Comparison of ENCODE assay signal across 27 cellular contexts in the genomic region with DNA sequence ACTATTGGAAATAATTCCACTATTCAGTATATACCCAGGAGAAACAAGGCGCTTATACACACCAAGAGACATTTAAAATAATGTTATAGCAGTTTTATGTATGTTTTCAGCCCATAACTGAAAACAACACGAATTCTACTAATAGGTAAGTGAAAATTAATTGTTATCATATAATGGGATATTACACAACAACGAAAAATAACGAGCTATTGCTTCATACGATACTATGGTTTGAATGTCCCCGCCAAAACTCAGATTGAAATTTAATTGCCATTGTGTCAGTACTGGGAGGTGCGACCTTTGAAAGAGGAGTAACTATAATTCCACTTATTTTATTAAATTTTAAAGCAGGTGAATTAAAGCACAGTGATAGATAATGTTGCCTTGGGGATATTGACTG. TPM values are rescaled to one million over a fixed set of nuclear protein-coding genes. Genes with fewer than 3 reads are reported as not detected.
DNase-seq lines count a peak whose midpoint lies in the region; ATAC-seq, FAIRE-seq and TF ChIP-seq lines count a peak whose summit lies in the region.
"Had no signal": no experiment of that assay in that cellular context is flagged by ENCODE, and none has a peak within 500 bp of the region (broad histone marks: within the 10 kb centered on the region; RNA-seq: fewer than 3 reads in every experiment).

No MANE protein-coding gene starts in this region.

- H3K27ac ChIP-seq in IMR-90 (ENCODE audit: insufficient read depth, low read length) = no peak overlapping the region
- H3K27ac ChIP-seq in K562 (ENCODE audit: extremely low read depth, low read depth, low read length) = no peak overlapping the region
- peak overlapping the region; percentile 71 for H3K27ac ChIP-seq in smooth muscle cell (ENCODE audit: low read depth)
- H3K27ac ChIP-seq in foreskin keratinocyte = no peak overlapping the region
- H3K27ac ChIP-seq: BLaER1 had no signal

- H3K4me1 ChIP-seq in IMR-90 (ENCODE audit: control insufficient read depth, insufficient read depth, low read length) = peaks cover 5% of the 10 kb centered on the region; the same call in 1 of the 2 replicates
- peaks cover 14 to 27% of the 10 kb centered on the region in 2 experiments for H3K4me1 ChIP-seq in K562 (replicated peaks in 1 of 2; ENCODE audit: control insufficient read depth in 2 of 2, insufficient read depth in 2 of 2, low read length in 2 of 2)
- peaks cover 17% of the 10 kb centered on the region for H3K4me1 ChIP-seq in smooth muscle cell (ENCODE audit: low read depth)
- H3K4me1 ChIP-seq in foreskin keratinocyte = no peaks in the 10 kb centered on the region
- H3K4me1 ChIP-seq: BE2C had no signal

- POLR2A ChIA-PET in IMR-90 (lab: Charles Lee; ENCODE audit: unreplicated experiment) (no interaction called here), K562 (lab: Yijun Ruan, JAX) (interaction anchor here (0.6 to 2.1 kb wide), 2 partner anchors 10 to 16 kb away, joined by 3 to 10 read pairs; no protein-coding TSS in a partner anchor)

- TF ChIP-seq CTCF in IMR-90 (conservative IDR thresholded peaks at IDR 0.05; ENCODE audit: low read depth, low read length) = no peak
- no peak for TF ChIP-seq CTCF in K562 (IDR thresholded peaks at IDR 0.05 in 2 of 3, conservative IDR thresholded peaks at IDR 0.05 in 1 of 3; ENCODE audit: insufficient read depth in 2 of 3, low read depth in 1 of 3, low read length in 3 of 3)
- TF ChIP-seq CTCF in nephron (IDR thresholded peaks at IDR 0.05; ENCODE audit: unreplicated experiment in 3 of 3) = no peak
- TF ChIP-seq CTCF in smooth muscle cell (IDR thresholded peaks at IDR 0.05; ENCODE audit: borderline replicate concordance, insufficient read depth, poor library complexity, severe bottlenecking) = no peak
- TF ChIP-seq CTCF in foreskin keratinocyte (conservative IDR thresholded peaks at IDR 0.05) = no peak

- H3K4me3 ChIP-seq in IMR-90 (ENCODE audit: insufficient read depth, low read depth, low read length) = no peak overlapping the region
- H3K4me3 ChIP-seq in K562 = no peak overlapping the region
- H3K4me3 ChIP-seq in smooth muscle cell = no peak overlapping the region
- H3K4me3 ChIP-seq: BLaER1, GM12878 had no signal

- dilution Hi-C loops in IMR-90 (cut with HindIII; ENCODE audit: low sequenced_read_pairs, unreplicated experiment) = no loop called here

- no peak overlapping the region for H2BK15ac ChIP-seq in IMR-90 (ENCODE audit: low read depth, low read length)

- H4K8ac ChIP-seq in IMR-90 (ENCODE audit: low read depth in 2 of 2, low read length in 2 of 2) = no peak overlapping the region

- H3K9me1 ChIP-seq in IMR-90 (ENCODE audit: insufficient read depth, low read length) (no peaks in the 10 kb centered on the region; the same call in 1 of the 2 replicates), K562 (ENCODE audit: control insufficient read depth, insufficient read depth, low read length) (peaks cover under 1% of the 10 kb centered on the region)

- TF ChIP-seq RAD21 in IMR-90 (IDR thresholded peaks at IDR 0.05; ENCODE audit: low read length) = no peak
- no peak for TF ChIP-seq RAD21 in K562 (CRISPR knock-in tag; conservative IDR thresholded peaks at IDR 0.05 in 1 of 2, IDR thresholded peaks at IDR 0.05 in 1 of 2)

- no CpG with 5 or more reads among the region's 7 CpGs for WGBS in IMR-90 (ENCODE audit: extremely low coverage in 2 of 2, insufficient read length in 1 of 2), 2 experiments
- 39% methylated on average over 7 of the region's 7 CpGs for WGBS in K562 (ENCODE audit: insufficient coverage, low coverage, missing lambda C conversion rate)
- WGBS in smooth muscle cell (ENCODE audit: low lambda C conversion rate) = 95% methylated on average over 7 of the region's 7 CpGs

- H2AK5ac ChIP-seq in IMR-90 (ENCODE audit: low read depth, low read length) = no peak overlapping the region

- no peak overlapping the region for H3K4me3 Mint-ChIP-seq in nephron
- H3K4me3 Mint-ChIP-seq: CD14-positive monocyte; CD4-positive, alpha-beta memory T cell had no signal

- H4K91ac ChIP-seq in IMR-90 (ENCODE audit: insufficient read depth, low read depth, low read length) = no peak overlapping the region

- H3K36me3 Mint-ChIP-seq in nephron (ENCODE audit: low read depth) = no peaks in the 10 kb centered on the region
- H3K36me3 Mint-ChIP-seq: CD4-positive, CD25-positive, alpha-beta regulatory T cell had no signal

- peaks cover 14% of the 10 kb centered on the region for H3K79me2 ChIP-seq in K562 (ENCODE audit: control insufficient read depth, insufficient read depth, low read length)
- peaks cover 8% of the 10 kb centered on the region for H3K79me2 ChIP-seq in smooth muscle cell (ENCODE audit: low read depth)

- peak overlapping the region; percentile 81 to 86 (median 82) for H3K27ac Mint-ChIP-seq in nephron
- H3K27ac Mint-ChIP-seq: CD4-positive, CD25-positive, alpha-beta regulatory T cell had no signal

- no peak overlapping the region for H3K18ac ChIP-seq in IMR-90 (ENCODE audit: low read depth, low read length)

- no peak for TF ChIP-seq POLR2A in IMR-90 (IDR thresholded peaks at IDR 0.05; ENCODE audit: low read depth, low read length)
- no peak for TF ChIP-seq POLR2A in K562 (conservative IDR thresholded peaks at IDR 0.05)

- BruUV-seq in IMR-90 (replicated peaks; lab: Mats Ljungman, UMichigan) = no TSS peak
- BruUV-seq in K562 (replicated peaks; lab: Mats Ljungman, UMichigan) = no TSS peak

- intact Hi-C loops in IMR-90 (cut with micrococcal nuclease) (no loop called here), K562 (cut with micrococcal nuclease) (no loop called here)

- CTCF ChIA-PET in IMR-90 (lab: Yijun Ruan, JAX) = no interaction called here
- CTCF ChIA-PET in K562 (lab: Yijun Ruan, JAX; ENCODE audit: low intra/inter-chr PET ratio) = no interaction called here

- ATAC-seq in IMR-90 (ENCODE audit: low read depth) (no peak), K562 (no peak), foreskin keratinocyte (no peak)
- ATAC-seq: GM12878 had no signal

- H2AK9ac ChIP-seq in IMR-90 (replicated peaks; ENCODE audit: low read depth, low read length, poor library complexity) = no peak overlapping the region

- H4K20me1 ChIP-seq in IMR-90 (ENCODE audit: insufficient read depth, low read length) = peaks cover 4% of the 10 kb centered on the region
- H4K20me1 ChIP-seq in K562 (replicated peaks; ENCODE audit: control insufficient read depth, insufficient read depth, low read length) = peaks cover 3% of the 10 kb centered on the region; the same call in 1 of the 2 replicates
- peaks cover 9% of the 10 kb centered on the region for H4K20me1 ChIP-seq in smooth muscle cell (ENCODE audit: low read depth)

- no peak overlapping the region for H3K4ac ChIP-seq in IMR-90 (ENCODE audit: low read depth, low read length)

- H2BK5ac ChIP-seq in IMR-90 (ENCODE audit: low read depth, low read length, poor library complexity, severe bottlenecking) = no peak overlapping the region

- DNase-seq in IMR-90 (no peak), K562 (ENCODE audit: extremely low read depth in 1 of 4, low spot score in 3 of 4) (no peak), smooth muscle cell (lab: John Stamatoyannopoulos, UW; ENCODE audit: unreplicated experiment) (no peak), foreskin keratinocyte (no peak), DMS53 (lab: John Stamatoyannopoulos, UW) (no peak), mucosa of gallbladder (ENCODE audit: low spot score) (no peak)
- no peak for DNase-seq in NK-92 treated with Interleukin-12 subunit alpha and Interleukin-12 subunit beta, amount 100 ng/mL, for 24 hours (lab: John Stamatoyannopoulos, UW)
- DNase-seq: ACHN; BE2C; C1 segment of cervical spinal cord; CD4-positive, alpha-beta memory T cell; CD4-positive, CD25-positive, alpha-beta regulatory T cell; CD8-positive, alpha-beta memory T cell; COR-L47; DMS 273 treated with DMSO at 0.1 percent for 48 hours; DMS153; DMS79 treated with DMSO at 0.1 percent for 48 hours had no signal

- no peaks in the 10 kb centered on the region for H3K36me3 ChIP-seq in IMR-90 (ENCODE audit: control insufficient read depth, insufficient read depth, low read length)
- H3K36me3 ChIP-seq in K562 (ENCODE audit: control insufficient read depth, insufficient read depth, low read length) = no peaks in the 10 kb centered on the region
- no peaks in the 10 kb centered on the region for H3K36me3 ChIP-seq in smooth muscle cell (ENCODE audit: low read depth)
- H3K36me3 ChIP-seq: BE2C, BLaER1 had no signal

- H3K27me3 Mint-ChIP-seq in nephron (ENCODE audit: low read depth) = no peaks in the 10 kb centered on the region
- H3K27me3 Mint-ChIP-seq: CD4-positive, alpha-beta memory T cell had no signal

- FAIRE-seq in K562 (lab: Jason Lieb, UNC) = no peak
- FAIRE-seq: A204.1, G401.6, GM12892, GM18507 had no signal

- no peak overlapping the region for H2BK20ac ChIP-seq in IMR-90 (ENCODE audit: low read depth, low read length)

- no peaks in the 10 kb centered on the region for H3K9me3 Mint-ChIP-seq in nephron
- H3K9me3 Mint-ChIP-seq: CD4-positive, alpha-beta memory T cell; CD8-positive, alpha-beta memory T cell had no signal

- peaks cover 6% of the 10 kb centered on the region for H3K27me3 ChIP-seq in IMR-90 (ENCODE audit: control insufficient read depth, insufficient read depth, low read length)
- H3K27me3 ChIP-seq in K562 (ENCODE audit: control insufficient read depth in 2 of 2, insufficient read depth in 2 of 2, low read length in 2 of 2) = no peaks in the 10 kb centered on the region; a peak in 1 of 5 replicates
- H3K27me3 ChIP-seq in smooth muscle cell (ENCODE audit: low read depth) = no peaks in the 10 kb centered on the region
- no peaks in the 10 kb centered on the region for H3K27me3 ChIP-seq in foreskin keratinocyte
- H3K27me3 ChIP-seq: BE2C, BLaER1 had no signal

- H3K23ac ChIP-seq in IMR-90 (ENCODE audit: low read depth, low read length) = no peak overlapping the region

- no peak overlapping the region for H3K14ac ChIP-seq in IMR-90 (replicated peaks; ENCODE audit: low read depth, low read length)

- no peak overlapping the region for H4K5ac ChIP-seq in IMR-90 (ENCODE audit: low read depth, low read length)

- no peak for TF ChIP-seq EP300 in K562 (IDR thresholded peaks at IDR 0.05; ENCODE audit: low read length)

- peaks cover 0 to 6% of the 10 kb centered on the region in 2 experiments; a peak in 2 of 4 replicates for H3K79me1 ChIP-seq in IMR-90 (ENCODE audit: low read depth in 1 of 2, low read length in 2 of 2)

- H2BK120ac ChIP-seq in IMR-90 (ENCODE audit: low read depth, low read length) = no peak overlapping the region

- no peak overlapping the region for H3K4me2 ChIP-seq in IMR-90 (ENCODE audit: low read depth, low read length)
- H3K4me2 ChIP-seq in K562 (ENCODE audit: insufficient read depth, low read length) = no peak overlapping the region
- H3K4me2 ChIP-seq in smooth muscle cell = no peak overlapping the region
- H3K4me2 ChIP-seq: BLaER1 had no signal

- in situ Hi-C loops in IMR-90 (cut with MboI; ENCODE audit: low sequenced_read_pairs) = no loop called here
- in situ Hi-C loops in K562 (cut with MboI) = no loop called here

- H3K9me3 ChIP-seq in IMR-90 (ENCODE audit: control insufficient read depth, insufficient read depth, low read length) (no peaks in the 10 kb centered on the region), K562 (replicated peaks; ENCODE audit: control insufficient read depth, insufficient read depth, low read depth, low read length) (no peaks in the 10 kb centered on the region), smooth muscle cell (replicated peaks; ENCODE audit: low read depth) (no peaks in the 10 kb centered on the region)
- H3K9me3 ChIP-seq: BE2C, BLaER1 had no signal

- H3K4me1 Mint-ChIP-seq in nephron = peaks cover 4% of the 10 kb centered on the region

- no peak overlapping the region for H3K56ac ChIP-seq in IMR-90 (ENCODE audit: extremely low read depth, insufficient read depth, low read length)

- H3K9ac ChIP-seq in IMR-90 (ENCODE audit: low read depth, low read length) (no peak overlapping the region), K562 (ENCODE audit: insufficient read depth in 1 of 2, low read depth in 2 of 2, low read length in 2 of 2) (no peak overlapping the region), smooth muscle cell (ENCODE audit: low read depth) (no peak overlapping the region)
- H3K9ac ChIP-seq: BLaER1 had no signal

- H3F3A ChIP-seq in smooth muscle cell (ENCODE audit: low read depth) = peaks cover 7% of the 10 kb centered on the region

- H2AFZ ChIP-seq in IMR-90 (replicated peaks; ENCODE audit: low read length, poor library complexity) = no peak overlapping the region
- no peak overlapping the region for H2AFZ ChIP-seq in K562 (ENCODE audit: low read depth, low read length)
- no peak overlapping the region for H2AFZ ChIP-seq in smooth muscle cell (ENCODE audit: low read depth)

RNA-seq across cellular contexts. Expression of gene CSRNP1, which starts 4.0 kb away (rescaled TPM):
- 22.8 TPM in 2 replicates for total RNA-seq in IMR-90 (2012; rRNA removed)
- 16.5 and 23.1 TPM in 2 replicates for polyA plus RNA-seq in IMR-90 (2012; rRNA removed)
- polyA plus RNA-seq in IMR-90 (2012; cell fraction: cytosol; rRNA removed) = 22.5 and 41.4 TPM in 2 replicates
- polyA plus RNA-seq in IMR-90 (2012; cell fraction: nucleus; rRNA removed; ENCODE audit: low replicate concordance) = 80.9 and 92.7 TPM in 2 replicates
- 18.4 and 48.8 TPM in 2 replicates for total RNA-seq in K562 (2011; cell fraction: chromatin; rRNA removed; ENCODE audit: low replicate concordance)
- 34.9 and 41.4 TPM in 2 replicates for total RNA-seq in K562 (2011; cell fraction: nucleolus; rRNA removed)
- 17.7 and 23.9 TPM in 2 replicates for total RNA-seq in K562 (2011; cell fraction: nucleoplasm; rRNA removed)
- total RNA-seq in K562 (2014; rRNA removed) = 16.8 and 23.2 TPM in 2 replicates
- total RNA-seq in K562 (2014; rRNA removed; fragmentation: Illumina TruSeq; extraction: Trizol) = 5.6 and 7.9 TPM in 2 replicates
- total RNA-seq in K562 (2015; rRNA removed; fragmentation: Illumina TruSeq; extraction: Trizol) = 9.2 and 9.8 TPM in 2 replicates
- total RNA-seq in K562 (2021) = 18.1 and 18.9 TPM in 2 replicates
- polyA plus RNA-seq in K562 (2011; rRNA removed) = 14.2 and 14.5 TPM in 2 replicates
- 16.4 and 30.7 TPM in 2 replicates for polyA plus RNA-seq in K562 (2011; cell fraction: cytosol; rRNA removed)
- polyA plus RNA-seq in K562 (2011; cell fraction: nucleus; rRNA removed) = 25.6 and 46.6 TPM in 2 replicates
- polyA plus RNA-seq in K562 (2012) = 16.6 and 24.6 TPM in 2 replicates
- polyA plus RNA-seq in K562 (2014; fragmentation: Illumina TruSeq; extraction: Trizol) = 12.7 and 13.3 TPM in 2 replicates
- polyA plus RNA-seq in K562 (2014; fragmentation: Nextera tagmentation; extraction: Ambion mirVana) = under 1 TPM; 0.72 to 0.89 TPM
- 10.9 and 11.4 TPM in 2 replicates for polyA plus RNA-seq in K562 (2014; rRNA removed)
- polyA minus RNA-seq in K562 (2011; rRNA and poly(A)+ RNA removed) = 14.7 and 23.4 TPM in 2 replicates
- polyA minus RNA-seq in K562 (2011; cell fraction: cytosol; rRNA and poly(A)+ RNA removed) = 13.8 and 19.9 TPM in 2 replicates
- polyA minus RNA-seq in K562 (2011; cell fraction: nucleus; rRNA and poly(A)+ RNA removed) = 21.9 and 22.3 TPM in 2 replicates
- 124 and 159 TPM in 2 replicates for total RNA-seq in smooth muscle cell
- polyA plus RNA-seq in smooth muscle cell = 198 and 252 TPM in 2 replicates
- total RNA-seq in foreskin keratinocyte = 9.6 and 16.1 TPM in 2 replicates
- 6.4 and 10.2 TPM in 2 replicates for polyA plus RNA-seq in foreskin keratinocyte
- 21.7 TPM for total RNA-seq in mucosa of gallbladder

RNA-seq across cellular contexts. Expression of gene XIRP1, which starts 35.0 kb away (rescaled TPM):
- under 0.01 TPM in 2 replicates for total RNA-seq in IMR-90 (2012; rRNA removed)
- polyA plus RNA-seq in IMR-90 (2012; rRNA removed) = 0.03 and 0.07 TPM in 2 replicates
- 0.04 TPM in 2 replicates for polyA plus RNA-seq in IMR-90 (2012; cell fraction: cytosol; rRNA removed)
- polyA plus RNA-seq in IMR-90 (2012; cell fraction: nucleus; rRNA removed; ENCODE audit: low replicate concordance) = 0.15 and 0.25 TPM in 2 replicates
- total RNA-seq in K562 (2011; cell fraction: chromatin; rRNA removed; ENCODE audit: low replicate concordance) = 0.33 and 1.4 TPM in 2 replicates
- 0.53 and 1.0 TPM in 2 replicates for total RNA-seq in K562 (2011; cell fraction: nucleolus; rRNA removed)
- 0.51 and 0.53 TPM in 2 replicates for total RNA-seq in K562 (2011; cell fraction: nucleoplasm; rRNA removed)
- 0.04 and 0.27 TPM in 2 replicates for total RNA-seq in K562 (2014; rRNA removed)
- total RNA-seq in K562 (2014; rRNA removed; fragmentation: Illumina TruSeq; extraction: Trizol) = 0.04 TPM in 1 of 2 replicates, not detected in the other
- total RNA-seq in K562 (2015; rRNA removed; fragmentation: Illumina TruSeq; extraction: Trizol) = 0.04 TPM in 1 of 2 replicates, not detected in the other
- total RNA-seq in K562 (2021) = 0.04 and 0.09 TPM in 2 replicates
- 0.04 and 0.11 TPM in 2 replicates for polyA plus RNA-seq in K562 (2011; rRNA removed)
- 0.04 and 0.13 TPM in 2 replicates for polyA plus RNA-seq in K562 (2011; cell fraction: cytosol; rRNA removed)
- 0.34 and 0.57 TPM in 2 replicates for polyA plus RNA-seq in K562 (2011; cell fraction: nucleus; rRNA removed)
- polyA plus RNA-seq in K562 (2012) = 0.15 and 0.17 TPM in 2 replicates
- 0.03 and 0.04 TPM in 2 replicates for polyA plus RNA-seq in K562 (2014; fragmentation: Illumina TruSeq; extraction: Trizol)
- polyA plus RNA-seq in K562 (2014; fragmentation: Nextera tagmentation; extraction: Ambion mirVana) = not detected
- polyA plus RNA-seq in K562 (2014; rRNA removed) = 0.04 and 0.07 TPM in 2 replicates
- 0.12 and 0.14 TPM in 2 replicates for polyA minus RNA-seq in K562 (2011; rRNA and poly(A)+ RNA removed)
- polyA minus RNA-seq in K562 (2011; cell fraction: cytosol; rRNA and poly(A)+ RNA removed) = 0.38 TPM in 1 of 2 replicates, not detected in the other
- 0.22 and 0.27 TPM in 2 replicates for polyA minus RNA-seq in K562 (2011; cell fraction: nucleus; rRNA and poly(A)+ RNA removed)
- 0.13 and 0.31 TPM in 2 replicates for total RNA-seq in smooth muscle cell
- polyA plus RNA-seq in smooth muscle cell = 0.60 and 0.75 TPM in 2 replicates
- total RNA-seq in foreskin keratinocyte = not detected in 2 replicates
- polyA plus RNA-seq in foreskin keratinocyte = not detected in 2 replicates
- total RNA-seq in mucosa of gallbladder = 0.09 TPM
- total RNA-seq: A673; CD4-positive, alpha-beta memory T cell; CD4-positive, CD25-positive, alpha-beta regulatory T cell had no signal
- polyA plus RNA-seq: AG04450; CD14-positive monocyte; CD4-positive, CD25-positive, alpha-beta regulatory T cell; CD8-positive, alpha-beta memory T cell had no signal

RNA-seq across cellular contexts. Expression of gene TTC21A, which starts 49.9 kb away (rescaled TPM):
- total RNA-seq in IMR-90 (2012; rRNA removed) (0.56 and 0.90 TPM in 2 replicates), K562 (2014; rRNA removed) (0.36 and 0.37 TPM in 2 replicates), K562 (2014; rRNA removed; fragmentation: Illumina TruSeq; extraction: Trizol) (0.32 and 0.47 TPM in 2 replicates), K562 (2015; rRNA removed; fragmentation: Illumina TruSeq; extraction: Trizol) (0.83 and 1.2 TPM in 2 replicates), K562 (2021) (1.4 and 1.7 TPM in 2 replicates), smooth muscle cell (1.7 and 2.3 TPM in 2 replicates), foreskin keratinocyte (1.4 TPM in 2 replicates), mucosa of gallbladder (13.4 TPM)
- polyA plus RNA-seq in IMR-90 (2012; rRNA removed) (1.6 and 1.8 TPM in 2 replicates), K562 (2011; rRNA removed) (0.84 and 1.1 TPM in 2 replicates), K562 (2014; fragmentation: Illumina TruSeq; extraction: Trizol) (0.70 and 0.94 TPM in 2 replicates), K562 (2014; fragmentation: Nextera tagmentation; extraction: Ambion mirVana) (under 1 TPM; 0.22 to 0.35 TPM), K562 (2014; rRNA removed) (0.93 and 1.4 TPM in 2 replicates), smooth muscle cell (10.2 and 10.6 TPM in 2 replicates), foreskin keratinocyte (0.80 and 1.3 TPM in 2 replicates)
- 0.38 and 0.93 TPM in 2 replicates for polyA plus RNA-seq in IMR-90 (2012; cell fraction: cytosol; rRNA removed)
- polyA plus RNA-seq in IMR-90 (2012; cell fraction: nucleus; rRNA removed; ENCODE audit: low replicate concordance) = 10.7 and 13.0 TPM in 2 replicates
- 7.6 and 12.4 TPM in 2 replicates for total RNA-seq in K562 (2011; cell fraction: chromatin; rRNA removed; ENCODE audit: low replicate concordance)
- 5.8 and 6.7 TPM in 2 replicates for total RNA-seq in K562 (2011; cell fraction: nucleolus; rRNA removed)
- total RNA-seq in K562 (2011; cell fraction: nucleoplasm; rRNA removed) = 5.1 and 8.2 TPM in 2 replicates
- polyA plus RNA-seq in K562 (2011; cell fraction: cytosol; rRNA removed) = 0.66 and 1.1 TPM in 2 replicates
- polyA plus RNA-seq in K562 (2011; cell fraction: nucleus; rRNA removed) = 5.1 and 6.7 TPM in 2 replicates
- 1.3 and 2.7 TPM in 2 replicates for polyA plus RNA-seq in K562 (2012)
- 1.3 and 2.1 TPM in 2 replicates for polyA minus RNA-seq in K562 (2011; rRNA and poly(A)+ RNA removed)
- 0.67 TPM in 1 of 2 replicates, not detected in the other for polyA minus RNA-seq in K562 (2011; cell fraction: cytosol; rRNA and poly(A)+ RNA removed)
- 3.5 and 4.1 TPM in 2 replicates for polyA minus RNA-seq in K562 (2011; cell fraction: nucleus; rRNA and poly(A)+ RNA removed)

RNA-seq across cellular contexts. Expression of gene GORASP1, which starts 49.9 kb away (rescaled TPM):
- total RNA-seq in IMR-90 (2012; rRNA removed) (25.8 and 35.0 TPM in 2 replicates), K562 (2014; rRNA removed) (67.6 and 83.5 TPM in 2 replicates), K562 (2014; rRNA removed; fragmentation: Illumina TruSeq; extraction: Trizol) (39.7 and 46.8 TPM in 2 replicates), K562 (2015; rRNA removed; fragmentation: Illumina TruSeq; extraction: Trizol) (65.3 and 67.6 TPM in 2 replicates), K562 (2021) (80.7 and 81.2 TPM in 2 replicates), smooth muscle cell (27.6 and 29.5 TPM in 2 replicates), foreskin keratinocyte (45.5 and 49.8 TPM in 2 replicates), mucosa of gallbladder (84.3 TPM)
- polyA plus RNA-seq in IMR-90 (2012; rRNA removed) (56.6 and 58.9 TPM in 2 replicates), K562 (2011; rRNA removed) (87.9 and 116 TPM in 2 replicates), K562 (2014; fragmentation: Illumina TruSeq; extraction: Trizol) (71.3 and 81.3 TPM in 2 replicates), K562 (2014; fragmentation: Nextera tagmentation; extraction: Ambion mirVana) (10 to 100 TPM in 1 of 2 experiments, 1 to 10 TPM in 1; 8.4 to 14.0 TPM), K562 (2014; rRNA removed) (75.3 and 82.3 TPM in 2 replicates), smooth muscle cell (41.6 and 57.0 TPM in 2 replicates), foreskin keratinocyte (29.6 and 29.9 TPM in 2 replicates)
- polyA plus RNA-seq in IMR-90 (2012; cell fraction: cytosol; rRNA removed) = 27.6 and 41.5 TPM in 2 replicates
- polyA plus RNA-seq in IMR-90 (2012; cell fraction: nucleus; rRNA removed; ENCODE audit: low replicate concordance) = 133 and 180 TPM in 2 replicates
- 170 and 347 TPM in 2 replicates for total RNA-seq in K562 (2011; cell fraction: chromatin; rRNA removed; ENCODE audit: low replicate concordance)
- 220 and 236 TPM in 2 replicates for total RNA-seq in K562 (2011; cell fraction: nucleolus; rRNA removed)
- total RNA-seq in K562 (2011; cell fraction: nucleoplasm; rRNA removed) = 186 and 187 TPM in 2 replicates
- 88.5 and 108 TPM in 2 replicates for polyA plus RNA-seq in K562 (2011; cell fraction: cytosol; rRNA removed)
- 454 and 537 TPM in 2 replicates for polyA plus RNA-seq in K562 (2011; cell fraction: nucleus; rRNA removed)
- polyA plus RNA-seq in K562 (2012) = 72.8 and 104 TPM in 2 replicates
- 48.5 and 49.2 TPM in 2 replicates for polyA minus RNA-seq in K562 (2011; rRNA and poly(A)+ RNA removed)
- 42.4 and 49.5 TPM in 2 replicates for polyA minus RNA-seq in K562 (2011; cell fraction: cytosol; rRNA and poly(A)+ RNA removed)
- 120 and 149 TPM in 2 replicates for polyA minus RNA-seq in K562 (2011; cell fraction: nucleus; rRNA and poly(A)+ RNA removed)
